19 cellular contexts compared by ENCODE assay signal in genomic region chr10:132504501-132505272, GRCh38.
"Had no signal": no experiment of that assay in that cellular context is flagged by ENCODE, and none has a peak within 500 bp of the region (broad histone marks: within the 10 kb centered on the region; RNA-seq: fewer than 3 reads in every experiment).

No MANE protein-coding gene starts in this region.

- H3K27ac ChIP-seq: epithelial cell of prostate, left lung, neutrophil, ovary, psoas muscle had no signal

- DNase-seq: activated CD4-positive, alpha-beta T cell treated with anti-CD3 and anti-CD28 coated beads, Interleukin-2, amount 50 U/mL, for 48 hours; activated gamma-delta T cell treated with Interleukin-2 at 50 U/mL for 16 hours; amygdala; cerebellar nuclear complex; cortex of kidney; stimulated activated CD4-positive, alpha-beta T cell treated with anti-CD3 and anti-CD28 coated beads, Interleukin-1b, Interleukin-23, amount 100 ng/mL, for 48 hours; T-helper 9 cell had no signal

- H3K9me3 ChIP-seq: left lung, neutrophil, ovary, psoas muscle, tibial nerve, vagina had no signal

- H3K27ac Mint-ChIP-seq: activated naive CD8-positive, alpha-beta T cell; natural killer cell treated with Interleukin-12 subunit alpha and Interleukin-12 subunit beta and Interleukin-15 and Interleukin-18, amount 100 ng/mL, for 72 hours; stimulated activated naive CD8-positive, alpha-beta T cell treated with anti-CD3 and anti-CD28 coated beads, Interleukin-15, Interleukin-2, amounts not matched to agents 100 ng/mL and 50 ng/mL, for 24 hours had no signal

- H3K4me3 ChIP-seq: left lung, ovary, psoas muscle, tibial nerve, vagina had no signal

- H3K36me3 Mint-ChIP-seq: activated naive CD8-positive, alpha-beta T cell; natural killer cell treated with Interleukin-12 subunit alpha and Interleukin-12 subunit beta and Interleukin-15 and Interleukin-18, amount 100 ng/mL, for 72 hours had no signal

- H3K4me3 Mint-ChIP-seq: activated naive CD8-positive, alpha-beta T cell; natural killer cell treated with Interleukin-12 subunit alpha and Interleukin-12 subunit beta and Interleukin-15 and Interleukin-18, amount 100 ng/mL, for 72 hours; stimulated activated naive CD8-positive, alpha-beta T cell treated with anti-CD3 and anti-CD28 coated beads, Interleukin-15, Interleukin-2, amounts not matched to agents 100 ng/mL and 50 ng/mL, for 24 hours had no signal

- H3K27me3 Mint-ChIP-seq: activated naive CD8-positive, alpha-beta T cell had no signal

- FAIRE-seq: bronchial epithelial cell had no signal

- ATAC-seq: left lung; natural killer cell treated with Interleukin-12 subunit alpha and Interleukin-12 subunit beta and Interleukin-15 and Interleukin-18, amount 100 ng/mL, for 72 hours; psoas muscle; right cardiac atrium had no signal

- H3K36me3 ChIP-seq: left lung, neutrophil, ovary, tibial nerve, vagina had no signal

- H3K27me3 ChIP-seq: left lung, neutrophil, ovary, tibial nerve, vagina had no signal

- H3K4me1 ChIP-seq: left lung had no signal

- H3K9me3 Mint-ChIP-seq: natural killer cell treated with Interleukin-12 subunit alpha and Interleukin-12 subunit beta and Interleukin-15 and Interleukin-18, amount 100 ng/mL, for 72 hours; stimulated activated naive CD8-positive, alpha-beta T cell treated with anti-CD3 and anti-CD28 coated beads, Interleukin-15, Interleukin-2, amounts not matched to agents 100 ng/mL and 50 ng/mL, for 24 hours had no signal
